Comparison of ENCODE assay signal across 28 cellular contexts in genomic region chr7:100722480-100723212, GRCh38. TPM values are rescaled to one million over a fixed set of nuclear protein-coding genes. Genes with fewer than 3 reads are reported as not detected.
"Had no signal": no experiment of that assay in that cellular context is flagged by ENCODE, and none has a peak within 500 bp of the region (broad histone marks: within the 10 kb centered on the region; RNA-seq: fewer than 3 reads in every experiment).

No MANE protein-coding gene starts in this region.

- H3K9me3 ChIP-seq: MG63 had no signal

- ATAC-seq: activated CD4-positive, alpha-beta T cell treated with anti-CD3 and anti-CD28 coated beads for 36 hours; activated T-helper 17 cell treated with anti-CD3 and anti-CD28 coated beads, Interleukin-2, amount 50 U/mL, for 72 hours had no signal

- H3K4me2 ChIP-seq: KMS-11 had no signal

- H3K27ac ChIP-seq: KMS-11, WERI-Rb-1 had no signal

- DNase-seq: activated CD4-positive, alpha-beta memory T cell treated with anti-CD3 and anti-CD28 coated beads, Interleukin-2, amount 10 ng/mL, durations not matched to agents 7 days and 5 days; activated CD4-positive, alpha-beta T cell treated with anti-CD3 and anti-CD28 coated beads for 36 hours; activated CD4-positive, alpha-beta T cell treated with anti-CD3 and anti-CD28 coated beads, Interleukin-2, amount 50 U/mL, for 1 hour; activated gamma-delta T cell; activated naive CD4-positive, alpha-beta T cell treated with anti-CD3 and anti-CD28 coated beads for 36 hours; activated T-cell treated with anti-CD3 and anti-CD28 coated beads for 4 hours; activated T-cell treated with anti-CD3 and anti-CD28 coated beads, Interleukin-2, amount 50 U/mL, for 48 hours; amygdala; MG63; MV-4-11; NCI-H1092 treated with DMSO at 0.1 percent for 48 hours; NCI-H1417 treated with DMSO at 0.1 percent for 48 hours; NCI-H1694 treated with DMSO at 0.1 percent for 48 hours; NCI-H2029 treated with DMSO at 0.1 percent for 48 hours; NCI-H345; NCI-H510A; NCI-H526 treated with DMSO at 0.1 percent for 48 hours; NCI-H82; SIG-M5; T-helper 1 cell; WERI-Rb-1 had no signal

- H3K36me3 ChIP-seq: MG63, WERI-Rb-1 had no signal

- H3K27me3 ChIP-seq: MG63 had no signal

- H3K4me3 ChIP-seq: MG63 had no signal

- H3K9ac ChIP-seq: KMS-11 had no signal

RNA-seq across cellular contexts. Expression of gene EPO, which starts 2.4 kb away (rescaled TPM):
- total RNA-seq: activated CD4-positive, alpha-beta memory T cell treated with anti-CD3 and anti-CD28 coated beads, Interleukin-2, amount 10 ng/mL, durations not matched to agents 7 days and 5 days; activated CD4-positive, alpha-beta T cell treated with anti-CD3 and anti-CD28 coated beads for 36 hours; activated naive CD4-positive, alpha-beta T cell treated with anti-CD3 and anti-CD28 coated beads for 36 hours; activated T-helper 17 cell treated with anti-CD3 and anti-CD28 coated beads, Interleukin-2, amount 50 U/mL, for 72 hours; cardiac septum; RPMI7951; T-helper 2 cell treated with Interferon-gamma antibody and Interleukin-4, amounts not matched to agents 100 ng/mL and 5 ng/mL, for 36 hours had no signal

RNA-seq across cellular contexts. Expression of gene ZAN, which starts 10.7 kb away (rescaled TPM):
- total RNA-seq: activated CD4-positive, alpha-beta memory T cell treated with anti-CD3 and anti-CD28 coated beads, Interleukin-2, amount 10 ng/mL, durations not matched to agents 7 days and 5 days; activated CD4-positive, alpha-beta T cell treated with anti-CD3 and anti-CD28 coated beads for 36 hours; activated CD8-positive, alpha-beta memory T cell treated with anti-CD3 and anti-CD28 coated beads for 36 hours; activated naive CD4-positive, alpha-beta T cell treated with anti-CD3 and anti-CD28 coated beads for 36 hours; activated T-helper 17 cell treated with anti-CD3 and anti-CD28 coated beads, Interleukin-2, amount 50 U/mL, for 72 hours; cardiac septum; OCI-LY7; RPMI7951; T-helper 2 cell treated with Interferon-gamma antibody and Interleukin-4, amounts not matched to agents 100 ng/mL and 5 ng/mL, for 36 hours had no signal
